Comparison of ENCODE assay signal across 10 cellular contexts in genomic region chr15:91116379-91117067, GRCh38. TPM values are rescaled to one million over a fixed set of nuclear protein-coding genes. Genes with fewer than 3 reads are reported as not detected.
A peak's percentile ranks its signal among the peaks of the same experiment; 100 is the strongest.
DNase-seq lines count a peak whose midpoint lies in the region; ATAC-seq and TF ChIP-seq lines count a peak whose summit lies in the region.
"Had no signal": no experiment of that assay in that cellular context is flagged by ENCODE, and none has a peak within 500 bp of the region (broad histone marks: within the 10 kb centered on the region; RNA-seq: fewer than 3 reads in every experiment).

No MANE protein-coding gene starts in this region.

- H3K27ac Mint-ChIP-seq in activated CD8-positive, alpha-beta memory T cell treated with anti-CD3 and anti-CD28 coated beads, Interleukin-2, amount 10 ng/mL, durations not matched to agents 7 days and 5 days, result no peak overlapping the region
- H3K27ac Mint-ChIP-seq: activated naive CD4-positive, alpha-beta T cell treated with anti-CD3 and anti-CD28 coated beads, Interleukin-2, amount 50 U/mL, for 24 hours had no signal

- no peaks in the 10 kb centered on the region for H3K9me3 Mint-ChIP-seq in activated CD8-positive, alpha-beta memory T cell treated with anti-CD3 and anti-CD28 coated beads, Interleukin-2, amount 10 ng/mL, durations not matched to agents 7 days and 5 days (ENCODE audit: low read depth)
- H3K9me3 Mint-ChIP-seq: activated naive CD4-positive, alpha-beta T cell treated with anti-CD3 and anti-CD28 coated beads, Interleukin-2, amount 50 U/mL, for 24 hours had no signal

- no peaks in the 10 kb centered on the region for H3K36me3 ChIP-seq in A673 (ENCODE audit: insufficient read depth, low read length, poor library complexity, severe bottlenecking)
- H3K36me3 ChIP-seq: neutrophil had no signal

- H3K4me1 Mint-ChIP-seq in activated CD8-positive, alpha-beta memory T cell treated with anti-CD3 and anti-CD28 coated beads, Interleukin-2, amount 10 ng/mL, durations not matched to agents 7 days and 5 days, result no peaks in the 10 kb centered on the region
- H3K4me1 Mint-ChIP-seq: activated naive CD4-positive, alpha-beta T cell treated with anti-CD3 and anti-CD28 coated beads, Interleukin-2, amount 50 U/mL, for 24 hours had no signal

- H3K4me1 ChIP-seq in A673 (ENCODE audit: insufficient read depth, low read length, poor library complexity, severe bottlenecking), result no peaks in the 10 kb centered on the region

- peaks cover 47% of the 10 kb centered on the region for H3K27me3 Mint-ChIP-seq in activated CD8-positive, alpha-beta memory T cell treated with anti-CD3 and anti-CD28 coated beads, Interleukin-2, amount 10 ng/mL, durations not matched to agents 7 days and 5 days

- H3K9me3 ChIP-seq in A673 (ENCODE audit: low read depth, low read length, poor library complexity, severe bottlenecking), result no peaks in the 10 kb centered on the region
- H3K9me3 ChIP-seq: neutrophil had no signal

- H3K36me3 Mint-ChIP-seq in activated CD8-positive, alpha-beta memory T cell treated with anti-CD3 and anti-CD28 coated beads, Interleukin-2, amount 10 ng/mL, durations not matched to agents 7 days and 5 days, result no peaks in the 10 kb centered on the region
- H3K36me3 Mint-ChIP-seq: activated naive CD4-positive, alpha-beta T cell treated with anti-CD3 and anti-CD28 coated beads, Interleukin-2, amount 50 U/mL, for 24 hours had no signal

- POLR2A ChIA-PET in A673 (lab: Charles Lee; ENCODE audit: low non-redundant PET), result no interaction called here

- peaks cover 11% of the 10 kb centered on the region for H3K27me3 ChIP-seq in A673 (replicated peaks; ENCODE audit: insufficient read depth, low read depth, low read length, poor library complexity)

- H3K4me3 Mint-ChIP-seq in activated CD8-positive, alpha-beta memory T cell treated with anti-CD3 and anti-CD28 coated beads, Interleukin-2, amount 10 ng/mL, durations not matched to agents 7 days and 5 days, result no peak overlapping the region
- H3K4me3 Mint-ChIP-seq: activated naive CD4-positive, alpha-beta T cell treated with anti-CD3 and anti-CD28 coated beads, Interleukin-2, amount 50 U/mL, for 24 hours had no signal

- no peak overlapping the region for H3K27ac ChIP-seq in A673 (ENCODE audit: low read depth, low read length, poor library complexity, severe bottlenecking)
- H3K27ac ChIP-seq: neutrophil had no signal

- DNase-seq in NCI-H2196 (lab: John Stamatoyannopoulos, UW; ENCODE audit: unreplicated experiment), result peak; percentile 44
- DNase-seq in left lobe of liver (ENCODE audit: low spot score), result no peak
- no peak for DNase-seq in activated CD8-positive, alpha-beta memory T cell treated with anti-CD3 and anti-CD28 coated beads, Interleukin-2, amount 10 ng/mL, durations not matched to agents 7 days and 5 days
- no peak for DNase-seq in C1 segment of cervical spinal cord (lab: John Stamatoyannopoulos, UW)
- DNase-seq in amygdala (lab: John Stamatoyannopoulos, UW), result no peak
- DNase-seq in A673 (ENCODE audit: low spot score), result no peak

- H3K4me3 ChIP-seq in A673 (ENCODE audit: low read depth, low read length, poor library complexity, severe bottlenecking), result no peak overlapping the region

- TF ChIP-seq CTCF in A673 (conservative IDR thresholded peaks at IDR 0.05; ENCODE audit: low read depth, low read length), result no peak

- intact Hi-C loops in A673 (cut with micrococcal nuclease; ENCODE audit: unreplicated experiment), result loop anchor here (2.0 kb wide), 1 partner anchor 18 kb away; no protein-coding TSS in a partner anchor

- ATAC-seq in GM18858 (IDR thresholded peaks at IDR 0.05; ENCODE audit: unreplicated experiment) (peak; percentile 97), HG02759 (IDR thresholded peaks at IDR 0.05; ENCODE audit: unreplicated experiment) (peak; percentile 92), left lobe of liver (peak; percentile 20)
- ATAC-seq in activated CD8-positive, alpha-beta memory T cell treated with anti-CD3 and anti-CD28 coated beads, Interleukin-2, amount 10 ng/mL, durations not matched to agents 7 days and 5 days, result no peak

- CTCF ChIA-PET in activated CD8-positive, alpha-beta memory T cell treated with anti-CD3 and anti-CD28 coated beads, Interleukin-2, amount 10 ng/mL, durations not matched to agents 7 days and 5 days (lab: Charles Lee), result no interaction called here
- CTCF ChIA-PET in A673 (lab: Charles Lee), result no interaction called here

- no TSS peak for BruUV-seq in A673 (replicated peaks; lab: Mats Ljungman, UMichigan)

RNA-seq across cellular contexts. Expression of gene SV2B, which starts 16.5 kb away (rescaled TPM):
- total RNA-seq in left lobe of liver (0.60 TPM), A673 (2021) (3.5 and 3.9 TPM in 2 replicates)
- not detected for total RNA-seq in activated CD8-positive, alpha-beta memory T cell treated with anti-CD3 and anti-CD28 coated beads, Interleukin-2, amount 10 ng/mL, durations not matched to agents 7 days and 5 days
